ENCODE assay signal across 8 cellular contexts in genomic region chr4:105708376-105709080, GRCh38. TPM values are rescaled to one million over a fixed set of nuclear protein-coding genes. Genes with fewer than 3 reads are reported as not detected.
DNase-seq lines count a peak whose midpoint lies in the region; ATAC-seq and TF ChIP-seq lines count a peak whose summit lies in the region.

Gene GSTCD, plus strand, starts transcription at chr4:105708784. Its CDS starts 8,830 bp downstream, at chr4:105717614.
A gene with protein sequence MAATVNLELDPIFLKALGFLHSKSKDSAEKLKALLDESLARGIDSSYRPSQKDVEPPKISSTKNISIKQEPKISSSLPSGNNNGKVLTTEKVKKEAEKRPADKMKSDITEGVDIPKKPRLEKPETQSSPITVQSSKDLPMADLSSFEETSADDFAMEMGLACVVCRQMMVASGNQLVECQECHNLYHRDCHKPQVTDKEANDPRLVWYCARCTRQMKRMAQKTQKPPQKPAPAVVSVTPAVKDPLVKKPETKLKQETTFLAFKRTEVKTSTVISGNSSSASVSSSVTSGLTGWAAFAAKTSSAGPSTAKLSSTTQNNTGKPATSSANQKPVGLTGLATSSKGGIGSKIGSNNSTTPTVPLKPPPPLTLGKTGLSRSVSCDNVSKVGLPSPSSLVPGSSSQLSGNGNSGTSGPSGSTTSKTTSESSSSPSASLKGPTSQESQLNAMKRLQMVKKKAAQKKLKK (minus strand): TSS chr4:105708689. CDS start chr4:105700005, 8,684 bp downstream.

- H3K4me1 ChIP-seq in SK-N-SH (ENCODE audit: control insufficient read depth in 1 of 2, insufficient read depth in 2 of 2, low read depth in 1 of 2, low read length in 1 of 2), result peaks cover 12 to 18% of the 10 kb centered on the region in 2 experiments; a peak in 2 of 4 replicates
- peaks cover 25% of the 10 kb centered on the region for H3K4me1 ChIP-seq in suprapubic skin

- H4K20me1 ChIP-seq in SK-N-SH (ENCODE audit: insufficient read depth), result no peaks in the 10 kb centered on the region

- peaks cover 31% of the 10 kb centered on the region for H3K4me1 Mint-ChIP-seq in activated naive CD4-positive, alpha-beta T cell treated with anti-CD3 and anti-CD28 coated beads, Interleukin-2, amount 50 U/mL, for 24 hours

- peak within 1 kb of the TSS; percentile 80 for H3K4me2 ChIP-seq in SK-N-SH

- H3K27me3 ChIP-seq in SK-N-SH (ENCODE audit: insufficient read depth) (no peaks in the 10 kb centered on the region), suprapubic skin (no peaks in the 10 kb centered on the region)

- DNase-seq in GM04504 (ENCODE audit: low read depth), result peak; percentile 85
- DNase-seq in NCI-H1048 (lab: John Stamatoyannopoulos, UW), result peak; percentile 85
- DNase-seq in SK-N-SH, result peak; percentile 86
- DNase-seq in globus pallidus (ENCODE audit: low spot score), result peak; percentile 90
- DNase-seq in nucleus accumbens (lab: John Stamatoyannopoulos, UW), result peak; percentile 46 to 96 (median 86)
- DNase-seq in suprapubic skin (ENCODE audit: low spot score in 2 of 2), result peak; percentile 95

- CTCF ChIA-PET in SK-N-SH (lab: Yijun Ruan, JAX), result interaction anchor here (0.7 to 1.0 kb wide), 3 partner anchors 187 to 620 kb away, joined by 3 read pairs; no protein-coding TSS in a partner anchor

- peaks cover 22% of the 10 kb centered on the region for H3F3A ChIP-seq in SK-N-SH (replicated peaks; ENCODE audit: insufficient read depth)

- no peak for TF ChIP-seq RAD21 in SK-N-SH (IDR thresholded peaks at IDR 0.05; ENCODE audit: low read length)

- H3K9ac ChIP-seq in SK-N-SH, result peak within 1 kb of the TSS; percentile 76

- peak within 1 kb of the TSS; percentile 97 for H3K27ac Mint-ChIP-seq in activated naive CD4-positive, alpha-beta T cell treated with anti-CD3 and anti-CD28 coated beads, Interleukin-2, amount 50 U/mL, for 24 hours

- H3K9me3 ChIP-seq in SK-N-SH (no peaks in the 10 kb centered on the region), suprapubic skin (no peaks in the 10 kb centered on the region)

- peak within 1 kb of the TSS; percentile 99 for H3K4me3 Mint-ChIP-seq in activated naive CD4-positive, alpha-beta T cell treated with anti-CD3 and anti-CD28 coated beads, Interleukin-2, amount 50 U/mL, for 24 hours

- peak within 1 kb of the TSS; percentile 73 to 97 for H3K4me3 ChIP-seq in SK-N-SH (ENCODE audit: low read depth in 2 of 2, low read length in 1 of 2)
- peak within 1 kb of the TSS; percentile 77 for H3K4me3 ChIP-seq in suprapubic skin

- TF ChIP-seq CTCF in SK-N-SH (IDR thresholded peaks at IDR 0.05) (no peak), suprapubic skin (IDR thresholded peaks at IDR 0.05) (no peak)

- POLR2A ChIA-PET in SK-N-SH (lab: Yijun Ruan, JAX), result no interaction called here

- H3K9me3 Mint-ChIP-seq in activated naive CD4-positive, alpha-beta T cell treated with anti-CD3 and anti-CD28 coated beads, Interleukin-2, amount 50 U/mL, for 24 hours, result no peaks in the 10 kb centered on the region

- H3K27ac ChIP-seq in SK-N-SH (ENCODE audit: low read depth in 2 of 2, low read length in 1 of 2) (peak within 1 kb of the TSS; percentile 81 to 90), suprapubic skin (peak within 1 kb of the TSS; percentile 68)

- peak; percentile 83 for ATAC-seq in HG02571 (IDR thresholded peaks at IDR 0.05; ENCODE audit: unreplicated experiment)

- H3K79me2 ChIP-seq in SK-N-SH (ENCODE audit: insufficient read depth), result peaks cover 88% of the 10 kb centered on the region

- TF ChIP-seq POLR2A in suprapubic skin (IDR thresholded peaks at IDR 0.05), result peak in 1 of 2 donors; percentile 54

- WGBS in SK-N-SH (ENCODE audit: low lambda C conversion rate), result 0% methylated on average over 19 of the region's 58 CpGs
- under 1% methylated on average over 22 of the region's 58 CpGs for WGBS in suprapubic skin

- no peaks in the 10 kb centered on the region for H3K27me3 Mint-ChIP-seq in activated naive CD4-positive, alpha-beta T cell treated with anti-CD3 and anti-CD28 coated beads, Interleukin-2, amount 50 U/mL, for 24 hours

- no peaks in the 10 kb centered on the region for H3K9me2 ChIP-seq in SK-N-SH

- H3K36me3 Mint-ChIP-seq in activated naive CD4-positive, alpha-beta T cell treated with anti-CD3 and anti-CD28 coated beads, Interleukin-2, amount 50 U/mL, for 24 hours, result no peaks in the 10 kb centered on the region

- TF ChIP-seq EP300 in SK-N-SH (IDR thresholded peaks at IDR 0.05; ENCODE audit: borderline replicate concordance in 1 of 2, low read depth in 1 of 2, low read length in 1 of 2) (peak; percentile 54 to 66; a peak in 2 of 4 replicates), suprapubic skin (IDR thresholded peaks at IDR 0.05) (no peak)

- H3K36me3 ChIP-seq in SK-N-SH (replicated peaks in 1 of 2; ENCODE audit: control insufficient read depth in 1 of 2, insufficient read depth in 2 of 2, low read length in 1 of 2), result peaks cover 3 to 14% of the 10 kb centered on the region in 2 experiments
- no peaks in the 10 kb centered on the region for H3K36me3 ChIP-seq in suprapubic skin

- H2AFZ ChIP-seq in SK-N-SH (ENCODE audit: low read depth), result peak within 1 kb of the TSS; percentile 90

TF ChIP-seq in SK-N-SH, 30 proteins besides CTCF, POLR2A, EP300 and RAD21 (continues in another document):
- TF ChIP-seq RFX5 (IDR thresholded peaks at IDR 0.05; ENCODE audit: low read length) (peak; percentile 82), PBX3 (IDR thresholded peaks at IDR 0.05) (peak; percentile 60; the same call in 1 of the 2 replicates), TCF12 (IDR thresholded peaks at IDR 0.05) (peak; percentile 43; the same call in 1 of the 2 replicates), FOXM1 (IDR thresholded peaks at IDR 0.05; ENCODE audit: low read depth) (no peak; the same call in 1 of the 2 replicates), EZH2phosphoT487 (IDR thresholded peaks at IDR 0.05; ENCODE audit: borderline replicate concordance, low read depth) (no peak), MXI1 (IDR thresholded peaks at IDR 0.05; ENCODE audit: low read depth, low read length) (peak; percentile 71), GABPA (IDR thresholded peaks at IDR 0.05; ENCODE audit: low read depth) (peak; percentile 97), YY1 (IDR thresholded peaks at IDR 0.05; ENCODE audit: low read depth) (peak; percentile 81), NRF1 (IDR thresholded peaks at IDR 0.05; ENCODE audit: low read depth, low read length) (no peak), SIN3A (IDR thresholded peaks at IDR 0.05; ENCODE audit: borderline replicate concordance, low read depth, low read length) (peak; percentile 98; the same call in 1 of the 2 replicates), TAF1 (IDR thresholded peaks at IDR 0.05; ENCODE audit: borderline replicate concordance, low read depth, low read length) (peak; percentile 98), USF1 (IDR thresholded peaks at IDR 0.05; ENCODE audit: borderline replicate concordance, low read depth) (peak; percentile 60), CHD2 (IDR thresholded peaks at IDR 0.05; ENCODE audit: low read length, partially characterized antibody) (peak; percentile 95)
- TF ChIP-seq, protein P1, sequence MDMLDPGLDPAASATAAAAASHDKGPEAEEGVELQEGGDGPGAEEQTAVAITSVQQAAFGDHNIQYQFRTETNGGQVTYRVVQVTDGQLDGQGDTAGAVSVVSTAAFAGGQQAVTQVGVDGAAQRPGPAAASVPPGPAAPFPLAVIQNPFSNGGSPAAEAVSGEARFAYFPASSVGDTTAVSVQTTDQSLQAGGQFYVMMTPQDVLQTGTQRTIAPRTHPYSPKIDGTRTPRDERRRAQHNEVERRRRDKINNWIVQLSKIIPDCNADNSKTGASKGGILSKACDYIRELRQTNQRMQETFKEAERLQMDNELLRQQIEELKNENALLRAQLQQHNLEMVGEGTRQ (IDR thresholded peaks at IDR 0.05; ENCODE audit: borderline replicate concordance, low read depth, low read length), result 0 out of 2 replicates have a peak, but pooled peaks have one; percentile 18
- TF ChIP-seq, protein P2, sequence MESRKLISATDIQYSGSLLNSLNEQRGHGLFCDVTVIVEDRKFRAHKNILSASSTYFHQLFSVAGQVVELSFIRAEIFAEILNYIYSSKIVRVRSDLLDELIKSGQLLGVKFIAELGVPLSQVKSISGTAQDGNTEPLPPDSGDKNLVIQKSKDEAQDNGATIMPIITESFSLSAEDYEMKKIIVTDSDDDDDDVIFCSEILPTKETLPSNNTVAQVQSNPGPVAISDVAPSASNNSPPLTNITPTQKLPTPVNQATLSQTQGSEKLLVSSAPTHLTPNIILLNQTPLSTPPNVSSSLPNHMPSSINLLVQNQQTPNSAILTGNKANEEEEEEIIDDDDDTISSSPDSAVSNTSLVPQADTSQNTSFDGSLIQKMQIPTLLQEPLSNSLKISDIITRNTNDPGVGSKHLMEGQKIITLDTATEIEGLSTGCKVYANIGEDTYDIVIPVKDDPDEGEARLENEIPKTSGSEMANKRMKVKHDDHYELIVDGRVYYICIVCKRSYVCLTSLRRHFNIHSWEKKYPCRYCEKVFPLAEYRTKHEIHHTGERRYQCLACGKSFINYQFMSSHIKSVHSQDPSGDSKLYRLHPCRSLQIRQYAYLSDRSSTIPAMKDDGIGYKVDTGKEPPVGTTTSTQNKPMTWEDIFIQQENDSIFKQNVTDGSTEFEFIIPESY (IDR thresholded peaks at IDR 0.05; ENCODE audit: borderline replicate concordance, low read depth), result peak; percentile 58; the same call in 1 of the 2 replicates

RNA-seq across cellular contexts. Expression of gene GSTCD, which starts in this region (rescaled TPM):
- 4.8 and 7.1 TPM in 2 replicates for polyA plus RNA-seq in SK-N-SH (2012; rRNA removed)
- 6.7 and 7.3 TPM in 2 replicates for polyA plus RNA-seq in SK-N-SH (2012; cell fraction: cytosol; rRNA removed)
- 6.2 and 6.6 TPM in 2 replicates for polyA plus RNA-seq in SK-N-SH (2012; cell fraction: nucleus; rRNA removed)
- 10 to 100 TPM in 2 of 4 donors, 1 to 10 TPM in 2; 8.2 to 19.6 (median 11.4) TPM for total RNA-seq in suprapubic skin

RNA-seq across cellular contexts. Expression of the second gene that starts in this region (rescaled TPM):
- 25.1 and 31.3 TPM in 2 replicates for polyA plus RNA-seq in SK-N-SH (2012; rRNA removed)
- 28.1 and 31.3 TPM in 2 replicates for polyA plus RNA-seq in SK-N-SH (2012; cell fraction: cytosol; rRNA removed)
- polyA plus RNA-seq in SK-N-SH (2012; cell fraction: nucleus; rRNA removed), result 19.9 and 27.7 TPM in 2 replicates
- total RNA-seq in suprapubic skin, result 10 to 100 TPM; 12.6 to 29.5 (median 23.0) TPM

Comparison
In these comparisons a context has a peak if more than half of its experiments do, and no peak if none do; other contexts are left out.
1. Peak in every context shown above with its lines: DNase-seq, ATAC-seq, H3K4me3 ChIP-seq and H3K27ac ChIP-seq.